Comparison of ENCODE assay signal across 33 cellular contexts in the genomic region with DNA sequence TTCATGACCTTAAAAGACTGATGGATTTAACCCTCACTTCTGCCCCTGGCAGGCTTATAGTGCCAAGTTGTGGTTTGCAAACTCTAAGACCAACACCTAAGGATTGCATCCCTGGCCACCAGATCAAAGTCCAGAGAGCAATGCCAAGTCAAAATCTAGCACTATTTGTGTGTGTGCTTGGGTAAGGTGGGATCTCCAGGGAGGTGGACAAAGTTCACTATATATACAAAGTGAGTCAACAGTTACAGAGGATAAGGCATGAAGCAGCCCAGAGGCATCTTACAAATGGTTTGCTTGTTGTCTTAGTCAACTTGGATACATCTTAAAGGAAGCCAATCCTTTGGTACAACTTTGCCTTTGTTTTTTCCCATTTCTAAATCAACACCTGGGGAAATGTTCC.
A peak's percentile ranks its signal among the peaks of the same experiment; 100 is the strongest.
DNase-seq lines count a peak whose midpoint lies in the region; ATAC-seq, FAIRE-seq and TF ChIP-seq lines count a peak whose summit lies in the region.
"Had no signal": no experiment of that assay in that cellular context is flagged by ENCODE, and none has a peak within 500 bp of the region (broad histone marks: within the 10 kb centered on the region; RNA-seq: fewer than 3 reads in every experiment).

No MANE protein-coding gene starts in this region.

- H3K4me2 ChIP-seq in A549, result peak overlapping the region; percentile 55

- in situ Hi-C loops in brain microvascular endothelial cell (cut with HindIII; ENCODE audit: low pct_ligation_motif_present, low sequenced_read_pairs), result no loop called here

- POLR2A ChIA-PET in A549 (lab: Yijun Ruan, JAX), result interaction anchor here (0.6 kb wide), 1 partner anchor 426 kb away, joined by 5 read pairs; no protein-coding TSS in a partner anchor

- peaks cover 6% of the 10 kb centered on the region for H3K4me1 Mint-ChIP-seq in nephron progenitor cell
- H3K4me1 Mint-ChIP-seq: activated B cell treated with CpG ODN at 0.5 μM for 24 hours; activated CD4-positive, alpha-beta T cell treated with anti-CD3 and anti-CD28 coated beads, Interleukin-2, amount 10 ng/mL, durations not matched to agents 7 days and 5 days; stimulated activated naive B cell treated with anti-CD40 and anti-IgM and Interleukin-4, amounts not matched to agents 10 μg/mL and 1 μg/mL and 100 μg/mL, for 72 hours had no signal

- no peak overlapping the region for H3K27ac Mint-ChIP-seq in nephron progenitor cell
- H3K27ac Mint-ChIP-seq: activated B cell treated with CpG ODN at 0.5 μM for 24 hours; activated CD4-positive, alpha-beta T cell treated with anti-CD3 and anti-CD28 coated beads, Interleukin-2, amount 10 ng/mL, durations not matched to agents 7 days and 5 days; activated naive CD4-positive, alpha-beta T cell treated with anti-CD3 and anti-CD28 coated beads, Interleukin-2, amount 50 U/mL, for 72 hours; progenitor cell of endocrine pancreas; stimulated activated naive B cell treated with anti-CD40 and anti-IgM and Interleukin-4, amounts not matched to agents 10 μg/mL and 1 μg/mL and 100 μg/mL, for 72 hours had no signal

- H3K27me3 Mint-ChIP-seq in nephron progenitor cell (ENCODE audit: low read depth, poor library complexity), result no peaks in the 10 kb centered on the region
- H3K27me3 Mint-ChIP-seq: activated B cell treated with CpG ODN at 0.5 μM for 24 hours; activated CD4-positive, alpha-beta T cell treated with anti-CD3 and anti-CD28 coated beads, Interleukin-2, amount 10 ng/mL, durations not matched to agents 7 days and 5 days; progenitor cell of endocrine pancreas; stimulated activated naive B cell treated with anti-CD40 and anti-IgM and Interleukin-4, amounts not matched to agents 10 μg/mL and 1 μg/mL and 100 μg/mL, for 72 hours had no signal

- peaks cover 20% of the 10 kb centered on the region for H3K9me3 Mint-ChIP-seq in nephron progenitor cell
- H3K9me3 Mint-ChIP-seq: activated B cell treated with CpG ODN at 0.5 μM for 24 hours; activated CD4-positive, alpha-beta T cell treated with anti-CD3 and anti-CD28 coated beads, Interleukin-2, amount 10 ng/mL, durations not matched to agents 7 days and 5 days had no signal

- TF ChIP-seq POLR2A in A549 (IDR thresholded peaks at IDR 0.05; ENCODE audit: low read length), result no peak

- peaks cover 22% of the 10 kb centered on the region for H3K36me3 Mint-ChIP-seq in nephron progenitor cell (ENCODE audit: low read depth)
- H3K36me3 Mint-ChIP-seq: activated naive CD4-positive, alpha-beta T cell treated with anti-CD3 and anti-CD28 coated beads, Interleukin-2, amount 50 U/mL, for 72 hours; stimulated activated naive B cell treated with anti-CD40 and anti-IgM and Interleukin-4, amounts not matched to agents 10 μg/mL and 1 μg/mL and 100 μg/mL, for 72 hours had no signal

- no peak overlapping the region for H3K9ac ChIP-seq in liver (ENCODE audit: low read depth in 1 of 2, low read length in 2 of 2)

- no peak for TF ChIP-seq CTCF in A549 (IDR thresholded peaks at IDR 0.05)
- TF ChIP-seq CTCF in brain microvascular endothelial cell (IDR thresholded peaks at IDR 0.05; ENCODE audit: low read depth, low read length, missing control alignments), result no peak
- no peak for TF ChIP-seq CTCF in liver (IDR thresholded peaks at IDR 0.05; ENCODE audit: low read depth, low read length, missing input control)
- no peak for TF ChIP-seq CTCF in nephron progenitor cell (IDR thresholded peaks at IDR 0.05)

- peaks cover 11% of the 10 kb centered on the region; the same call in 2 of the 3 replicates for H3K9me3 ChIP-seq in A549
- no peaks in the 10 kb centered on the region for H3K9me3 ChIP-seq in liver (ENCODE audit: control insufficient read depth in 4 of 4, low read length in 3 of 4)
- H3K9me3 ChIP-seq: Caco-2, neutrophil had no signal

- DNase-seq in A549 (ENCODE audit: low read depth in 1 of 2, low spot score in 1 of 2), result peak in 1 of 2 experiments; percentile 65
- peak; percentile 16 for DNase-seq in HT1080 (ENCODE audit: low read depth)
- peak; percentile 24 for DNase-seq in brain microvascular endothelial cell
- no peak for DNase-seq in nephron progenitor cell
- no peak for DNase-seq in effector CD8-positive, alpha-beta T cell (lab: John Stamatoyannopoulos, UW)
- no peak for DNase-seq in ureter (ENCODE audit: low spot score)
- DNase-seq: 8988T; activated B cell treated with CpG ODN at 0.5 μM for 24 hours; activated CD4-positive, alpha-beta T cell treated with anti-CD3 and anti-CD28 coated beads, Interleukin-2, amount 10 ng/mL, durations not matched to agents 7 days and 5 days; activated effector memory CD4-positive, alpha-beta T cell treated with Interleukin-2 at 50 U/mL for 16 hours; amygdala; Caco-2; DMS79 treated with DMSO at 0.1 percent for 48 hours; dorsolateral prefrontal cortex; GOT3; left ventricle myocardium inferior; NCI-H146; NCI-H2107; NCI-H446 treated with DMSO at 0.1 percent for 48 hours; NCI-H774; stimulated activated naive B cell treated with anti-CD40 and anti-IgM and Interleukin-4, amounts not matched to agents 10 μg/mL and 1 μg/mL and 100 μg/mL, for 72 hours; upper lobe of left lung had no signal

- H3K27me3 ChIP-seq in brain microvascular endothelial cell (replicated peaks) (no peaks in the 10 kb centered on the region), liver (ENCODE audit: control insufficient read depth in 4 of 4, insufficient read depth in 4 of 4, low read length in 3 of 4) (no peaks in the 10 kb centered on the region)
- H3K27me3 ChIP-seq: breast epithelium, dorsolateral prefrontal cortex, neutrophil, suprapubic skin, upper lobe of left lung had no signal

- 0 out of 5 replicates have a peak, but pooled peaks of 1 of the 2 experiments have one; percentile 23 for TF ChIP-seq EP300 in A549 (IDR thresholded peaks at IDR 0.05)

- H3K4me3 Mint-ChIP-seq in nephron progenitor cell, result no peak overlapping the region
- H3K4me3 Mint-ChIP-seq: activated B cell treated with CpG ODN at 0.5 μM for 24 hours; activated CD4-positive, alpha-beta T cell treated with anti-CD3 and anti-CD28 coated beads, Interleukin-2, amount 10 ng/mL, durations not matched to agents 7 days and 5 days; stimulated activated naive B cell treated with anti-CD40 and anti-IgM and Interleukin-4, amounts not matched to agents 10 μg/mL and 1 μg/mL and 100 μg/mL, for 72 hours had no signal

- ATAC-seq in A549, result peak; percentile 82 to 97; a peak in 5 of 6 replicates
- no peak for ATAC-seq in GM21367 (IDR thresholded peaks at IDR 0.05; ENCODE audit: unreplicated experiment)
- ATAC-seq: activated naive CD4-positive, alpha-beta T cell treated with anti-CD3 and anti-CD28 coated beads, Interleukin-2, amount 50 U/mL, for 72 hours; stimulated activated naive B cell treated with anti-CD40 and anti-IgM and Interleukin-4, amounts not matched to agents 10 μg/mL and 1 μg/mL and 100 μg/mL, for 72 hours had no signal

- H3K27ac ChIP-seq in A549, result peak overlapping the region in 1 of 2 experiments; percentile 40; a peak in 2 of 6 replicates
- no peak overlapping the region for H3K27ac ChIP-seq in brain microvascular endothelial cell
- no peak overlapping the region for H3K27ac ChIP-seq in liver (ENCODE audit: low read depth in 1 of 2, low read length in 2 of 2)
- H3K27ac ChIP-seq: breast epithelium, C4-2B, dorsolateral prefrontal cortex, HL-60, left ventricle myocardium inferior, SK-N-MC, skin epidermis, suprapubic skin, upper lobe of left lung had no signal

- CTCF ChIA-PET in A549 (lab: Yijun Ruan, JAX), result no interaction called here

- H3K36me3 ChIP-seq in brain microvascular endothelial cell (replicated peaks) (peaks cover 3% of the 10 kb centered on the region), liver (ENCODE audit: control insufficient read depth in 4 of 4, insufficient read depth in 3 of 4, low read depth in 1 of 4, low read length in 3 of 4) (no peaks in the 10 kb centered on the region)
- H3K36me3 ChIP-seq: breast epithelium, neutrophil, suprapubic skin had no signal

- no peak for TF ChIP-seq RAD21 in A549 (conservative IDR thresholded peaks at IDR 0.05 in 1 of 2, IDR thresholded peaks at IDR 0.05 in 1 of 2)
- peak in 1 of 2 donors; percentile 9 for TF ChIP-seq RAD21 in liver (IDR thresholded peaks at IDR 0.05)

- no peak overlapping the region for H3K4me3 ChIP-seq in A549
- H3K4me3 ChIP-seq in brain microvascular endothelial cell (ENCODE audit: low read depth, low read length), result no peak overlapping the region
- no peak overlapping the region for H3K4me3 ChIP-seq in liver (ENCODE audit: low read depth in 1 of 3, low read length in 3 of 3)
- H3K4me3 ChIP-seq: breast epithelium, dorsolateral prefrontal cortex, left ventricle myocardium inferior, SK-N-MC, skin epidermis, suprapubic skin, upper lobe of left lung had no signal

- FAIRE-seq in A549 (lab: Jason Lieb, UNC), result no peak

- H3K4me1 ChIP-seq in A549, result peaks cover 21% of the 10 kb centered on the region
- H3K4me1 ChIP-seq in liver (ENCODE audit: control insufficient read depth in 4 of 4, insufficient read depth in 4 of 4, low read length in 3 of 4), result peaks cover 2 to 6% (median 3%) of the 10 kb centered on the region in 4 donors
- H3K4me1 ChIP-seq: breast epithelium, suprapubic skin had no signal

TF ChIP-seq in A549, 52 proteins besides CTCF, POLR2A, EP300 and RAD21 (continues in another document):
- no peak for TF ChIP-seq MAZ (IDR thresholded peaks at IDR 0.05; ENCODE audit: borderline replicate concordance, low read depth, low read length)
- peak in 1 of 2 experiments; percentile 41; a peak in 1 of 5 replicates for TF ChIP-seq JUN (IDR thresholded peaks at IDR 0.05)
- TF ChIP-seq CHD4 (IDR thresholded peaks at IDR 0.05; ENCODE audit: borderline replicate concordance), result no peak
- TF ChIP-seq ZFP36 (IDR thresholded peaks at IDR 0.05; ENCODE audit: borderline replicate concordance, partially characterized antibody), result no peak
- TF ChIP-seq FOSB (CRISPR knock-in tag; IDR thresholded peaks at IDR 0.05), result no peak
- peak; percentile 17; the same call in 1 of the 2 replicates for TF ChIP-seq FOSL2 (IDR thresholded peaks at IDR 0.05)
- no peak for TF ChIP-seq FOSL2 (CRISPR knock-in tag; IDR thresholded peaks at IDR 0.05)

TF ChIP-seq in liver, 16 proteins besides CTCF, POLR2A, EP300 and RAD21:
- TF ChIP-seq TAF1 (conservative IDR thresholded peaks at IDR 0.05) (no peak), RXRA (IDR thresholded peaks at IDR 0.05) (peak; percentile 21 to 35), SP1 (IDR thresholded peaks at IDR 0.05) (peak; percentile 26), HNF4G (IDR thresholded peaks at IDR 0.05) (peak; percentile 49), JUND (IDR thresholded peaks at IDR 0.05) (no peak), HNF4A (conservative IDR thresholded peaks at IDR 0.05) (peak; percentile 73 to 89)

Comparison
In these comparisons a context has a peak if more than half of its experiments do, and no peak if none do; other contexts are left out.
1. DNase-seq: peak in HT1080 (single experiment) and brain microvascular endothelial cell (single experiment); none in nephron progenitor cell (single experiment), effector CD8-positive, alpha-beta T cell (single experiment) and ureter (single experiment).